8 cellular contexts compared by ENCODE assay signal in the genomic region with DNA sequence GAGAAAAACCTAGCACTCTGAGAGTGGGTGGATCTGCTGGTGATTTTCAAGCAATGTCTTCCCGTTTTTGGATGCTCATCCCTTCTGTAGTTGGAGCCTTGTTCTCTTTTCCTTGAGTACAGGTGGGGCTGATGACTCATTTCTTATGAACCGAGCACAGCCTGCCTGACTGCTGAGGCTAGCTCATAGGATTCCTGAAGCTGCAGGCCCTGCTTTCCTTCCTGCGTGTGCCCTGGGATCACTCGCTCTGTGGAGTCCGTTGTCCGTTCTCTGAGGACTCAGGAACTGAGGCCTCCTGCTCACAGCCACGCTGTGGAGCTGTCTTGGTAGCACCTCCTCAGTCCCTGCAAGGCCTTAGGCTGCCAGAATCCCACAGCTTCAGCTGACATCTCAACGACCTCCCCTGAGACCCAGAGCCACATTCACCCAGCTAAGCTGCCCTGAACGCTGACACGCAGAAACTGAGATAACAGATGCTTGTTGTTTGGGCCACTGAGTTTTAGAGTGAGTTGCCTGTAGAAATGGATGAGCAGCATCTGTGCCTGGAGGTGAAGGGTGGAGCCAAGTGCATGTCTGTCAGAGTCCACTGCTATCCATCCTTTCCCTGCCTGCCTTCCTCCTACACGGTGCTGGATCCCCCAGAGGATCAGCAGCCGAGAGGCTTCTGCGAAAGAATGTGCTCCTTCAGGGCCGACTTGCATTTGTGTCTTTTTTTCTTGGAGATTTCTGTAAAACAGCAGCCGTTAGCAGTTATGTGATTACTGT.
DNase-seq lines count a peak whose midpoint lies in the region; ATAC-seq and TF ChIP-seq lines count a peak whose summit lies in the region.

No MANE protein-coding gene starts in this region.

- peak overlapping the region; percentile 31; the same call in 1 of the 2 replicates for H3K4me3 ChIP-seq in GM06990 (replicated peaks; ENCODE audit: low read depth, low read length)
- no peak overlapping the region for H3K4me3 ChIP-seq in NB4 (ENCODE audit: low read depth, low read length)

- H3K36me3 Mint-ChIP-seq in dendritic cell treated with granulocyte-macrophage colony-stimulating factor and Interleukin-4, amounts not matched to agents 40 ng/mL and 50 ng/mL, for 4 days (ENCODE audit: low read depth): peaks cover 28% of the 10 kb centered on the region
- peaks cover 20% of the 10 kb centered on the region for H3K36me3 Mint-ChIP-seq in neural crest cell (ENCODE audit: low read depth)

- no peak overlapping the region for H3K4me3 Mint-ChIP-seq in dendritic cell treated with granulocyte-macrophage colony-stimulating factor and Interleukin-4, amounts not matched to agents 40 ng/mL and 50 ng/mL, for 4 days
- H3K4me3 Mint-ChIP-seq in neural crest cell: no peak overlapping the region

- no peaks in the 10 kb centered on the region for H3K27me3 ChIP-seq in GM06990 (replicated peaks; ENCODE audit: control insufficient read depth, insufficient read depth, low read length)

- H3K27ac Mint-ChIP-seq in dendritic cell treated with granulocyte-macrophage colony-stimulating factor and Interleukin-4, amounts not matched to agents 40 ng/mL and 50 ng/mL, for 4 days: peak overlapping the region; percentile 33
- H3K27ac Mint-ChIP-seq in neural crest cell (ENCODE audit: unreplicated experiment): peak overlapping the region; percentile 75

- no peak for TF ChIP-seq CTCF in GM06990 (IDR thresholded peaks at IDR 0.05; ENCODE audit: insufficient read depth, low read length, poor library complexity, severe bottlenecking)
- no peak for TF ChIP-seq CTCF in NB4 (IDR thresholded peaks at IDR 0.05; ENCODE audit: low read depth, low read length)
- TF ChIP-seq CTCF in neural crest cell (conservative IDR thresholded peaks at IDR 0.05): no peak

- TF ChIP-seq POLR2A in NB4 (IDR thresholded peaks at IDR 0.05; ENCODE audit: extremely low read depth, insufficient read length): no peak

- no peaks in the 10 kb centered on the region for H3K27me3 Mint-ChIP-seq in dendritic cell treated with granulocyte-macrophage colony-stimulating factor and Interleukin-4, amounts not matched to agents 40 ng/mL and 50 ng/mL, for 4 days
- no peaks in the 10 kb centered on the region for H3K27me3 Mint-ChIP-seq in neural crest cell (ENCODE audit: low read depth)

- ATAC-seq in GM21423 (IDR thresholded peaks at IDR 0.05; ENCODE audit: unreplicated experiment): no peak

- peaks cover 77% of the 10 kb centered on the region for H3K4me1 Mint-ChIP-seq in dendritic cell treated with granulocyte-macrophage colony-stimulating factor and Interleukin-4, amounts not matched to agents 40 ng/mL and 50 ng/mL, for 4 days (ENCODE audit: low read depth)
- peaks cover 46% of the 10 kb centered on the region for H3K4me1 Mint-ChIP-seq in neural crest cell

- intact Hi-C loops in dendritic cell treated with granulocyte-macrophage colony-stimulating factor and Interleukin-4, amounts not matched to agents 40 ng/mL and 50 ng/mL, for 4 days (cut with micrococcal nuclease): no loop called here

- DNase-seq in GM06990 (ENCODE audit: extremely low read depth, insufficient read length) (no peak), NB4 (ENCODE audit: low read depth) (peak; percentile 61), neural crest cell (ENCODE audit: low read depth, low spot score) (no peak), globus pallidus (ENCODE audit: low spot score) (no peak), NCI-H1436 (lab: John Stamatoyannopoulos, UW) (no peak)
- DNase-seq in NK-92 treated with Interleukin-12 subunit alpha and Interleukin-12 subunit beta, amount 100 ng/mL, for 24 hours (lab: John Stamatoyannopoulos, UW): no peak

- no peaks in the 10 kb centered on the region for H3K9me3 Mint-ChIP-seq in dendritic cell treated with granulocyte-macrophage colony-stimulating factor and Interleukin-4, amounts not matched to agents 40 ng/mL and 50 ng/mL, for 4 days
- peaks cover 13% of the 10 kb centered on the region for H3K9me3 Mint-ChIP-seq in neural crest cell

- H3K36me3 ChIP-seq in GM06990 (ENCODE audit: control insufficient read depth, insufficient read depth, low read length): no peaks in the 10 kb centered on the region
